ENCODE assay signal across 12 cellular contexts in the genomic region with DNA sequence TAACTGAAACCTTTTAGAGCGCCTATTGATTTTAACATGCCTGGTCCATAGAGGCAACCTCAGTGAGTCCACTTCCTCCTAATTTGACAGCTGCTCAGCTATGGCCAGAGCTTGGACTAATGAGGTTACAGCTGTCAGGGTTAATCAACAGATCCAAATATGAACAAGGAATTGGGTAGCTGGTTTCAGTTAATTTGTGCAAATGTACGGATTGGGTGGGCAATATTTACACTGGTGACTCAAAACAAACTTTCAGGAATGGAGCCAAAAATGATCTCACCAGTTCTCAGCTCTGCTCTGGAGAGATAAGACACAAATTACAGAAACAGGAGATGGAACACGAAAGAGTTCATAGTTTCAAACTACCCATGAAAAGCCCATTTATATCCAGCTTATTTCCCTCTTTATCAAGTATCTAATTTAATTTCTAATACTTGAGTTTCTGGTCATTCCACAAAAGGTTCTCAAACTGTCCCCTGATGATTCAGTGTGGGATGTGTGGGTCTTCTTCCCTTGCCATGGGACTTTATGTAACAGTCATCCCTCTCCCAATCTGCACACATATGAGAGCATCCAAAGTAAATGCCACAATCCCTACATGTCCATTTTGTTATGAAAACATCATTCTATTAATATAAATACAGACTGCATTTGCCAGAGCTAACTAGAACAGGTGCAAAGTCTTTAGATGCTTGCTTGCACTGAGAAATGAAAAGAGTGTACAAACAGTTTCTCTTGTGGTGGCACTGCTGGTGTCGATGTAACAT.
DNase-seq lines count a peak whose midpoint lies in the region; ATAC-seq, FAIRE-seq and TF ChIP-seq lines count a peak whose summit lies in the region.
"Had no signal": no experiment of that assay in that cellular context is flagged by ENCODE, and none has a peak within 500 bp of the region (broad histone marks: within the 10 kb centered on the region; RNA-seq: fewer than 3 reads in every experiment).

No MANE protein-coding gene starts in this region.

- H3K36me3 Mint-ChIP-seq in activated CD4-positive, alpha-beta T cell treated with anti-CD3 and anti-CD28 coated beads, Interleukin-2, amount 10 ng/mL, durations not matched to agents 7 days and 5 days (ENCODE audit: low read depth): peaks cover 3% of the 10 kb centered on the region

- no peaks in the 10 kb centered on the region for H3K79me2 ChIP-seq in SK-N-SH (ENCODE audit: insufficient read depth)

- no peaks in the 10 kb centered on the region for H3K36me3 ChIP-seq in SK-N-SH (replicated peaks in 1 of 2; ENCODE audit: control insufficient read depth in 1 of 2, insufficient read depth in 2 of 2, low read length in 1 of 2)

- H3K4me1 Mint-ChIP-seq in activated CD4-positive, alpha-beta T cell treated with anti-CD3 and anti-CD28 coated beads, Interleukin-2, amount 10 ng/mL, durations not matched to agents 7 days and 5 days: peaks cover 23% of the 10 kb centered on the region

- peaks cover 0 to 15% of the 10 kb centered on the region in 2 experiments; a peak in 2 of 4 replicates for H3K4me1 ChIP-seq in SK-N-SH (ENCODE audit: control insufficient read depth in 1 of 2, insufficient read depth in 2 of 2, low read depth in 1 of 2, low read length in 1 of 2)

- CTCF ChIA-PET in SK-N-SH (lab: Yijun Ruan, JAX): interaction anchor here (0.5 to 2.1 kb wide), 15 partner anchors 9 to 603 kb away, joined by 3 to 9 read pairs (median 3); no protein-coding TSS in a partner anchor
- CTCF ChIA-PET in activated CD4-positive, alpha-beta T cell treated with anti-CD3 and anti-CD28 coated beads, Interleukin-2, amount 10 ng/mL, durations not matched to agents 7 days and 5 days (lab: Charles Lee): no interaction called here

- 33% methylated on average over 4 of the region's 4 CpGs for WGBS in SK-N-SH (ENCODE audit: low lambda C conversion rate)

- TF ChIP-seq EP300 in SK-N-SH (IDR thresholded peaks at IDR 0.05; ENCODE audit: borderline replicate concordance in 1 of 2, low read depth in 1 of 2, low read length in 1 of 2): peak in 1 of 2 experiments; percentile 84; a peak in 2 of 4 replicates

- H3K4me3 Mint-ChIP-seq in activated CD4-positive, alpha-beta T cell treated with anti-CD3 and anti-CD28 coated beads, Interleukin-2, amount 10 ng/mL, durations not matched to agents 7 days and 5 days: no peak overlapping the region

- POLR2A ChIA-PET in SK-N-SH (lab: Yijun Ruan, JAX): no interaction called here
- POLR2A ChIA-PET in activated CD4-positive, alpha-beta T cell treated with anti-CD3 and anti-CD28 coated beads, Interleukin-2, amount 10 ng/mL, durations not matched to agents 7 days and 5 days (lab: Charles Lee): no interaction called here

- DNase-seq in Daoy (ENCODE audit: low read depth) (peak; percentile 85), HuH-7.5 (ENCODE audit: low spot score) (peak; percentile 7), SK-N-SH (peak; percentile 29), KG1 (lab: John Stamatoyannopoulos, UW) (no peak)
- DNase-seq in activated CD4-positive, alpha-beta T cell treated with anti-CD3 and anti-CD28 coated beads, Interleukin-2, amount 10 ng/mL, durations not matched to agents 7 days and 5 days: no peak
- no peak for DNase-seq in activated CD8-positive, alpha-beta memory T cell treated with anti-CD3 and anti-CD28 coated beads for 24 hours
- DNase-seq: activated CD4-positive, CD25-positive, alpha-beta regulatory T cell; aorta; NCI-H510A had no signal

- TF ChIP-seq CTCF in SK-N-SH (IDR thresholded peaks at IDR 0.05): no peak

- no peaks in the 10 kb centered on the region for H3K9me2 ChIP-seq in SK-N-SH

- peaks cover 7% of the 10 kb centered on the region for H3F3A ChIP-seq in SK-N-SH (replicated peaks; ENCODE audit: insufficient read depth)

- peaks cover 23% of the 10 kb centered on the region for H3K27me3 Mint-ChIP-seq in activated CD4-positive, alpha-beta T cell treated with anti-CD3 and anti-CD28 coated beads, Interleukin-2, amount 10 ng/mL, durations not matched to agents 7 days and 5 days

- H3K4me2 ChIP-seq in SK-N-SH: no peak overlapping the region

- H4K20me1 ChIP-seq in SK-N-SH (ENCODE audit: insufficient read depth): no peaks in the 10 kb centered on the region

- FAIRE-seq in islet of Langerhans (lab: Jason Lieb, UNC): peak; percentile 92
- FAIRE-seq: D721Med had no signal

- ATAC-seq in GM21447 (IDR thresholded peaks at IDR 0.05; ENCODE audit: unreplicated experiment): no peak

- H3K9ac ChIP-seq in SK-N-SH: no peak overlapping the region

- H3K27me3 ChIP-seq in SK-N-SH (ENCODE audit: insufficient read depth): no peaks in the 10 kb centered on the region

- no peak overlapping the region for H2AFZ ChIP-seq in SK-N-SH (ENCODE audit: low read depth)

- TF ChIP-seq RAD21 in SK-N-SH (IDR thresholded peaks at IDR 0.05; ENCODE audit: low read length): no peak

- no peak overlapping the region for H3K27ac Mint-ChIP-seq in activated CD4-positive, alpha-beta T cell treated with anti-CD3 and anti-CD28 coated beads, Interleukin-2, amount 10 ng/mL, durations not matched to agents 7 days and 5 days

- H3K9me3 ChIP-seq in SK-N-SH: no peaks in the 10 kb centered on the region

- H3K4me3 ChIP-seq in SK-N-SH (ENCODE audit: low read depth in 2 of 2, low read length in 1 of 2): no peak overlapping the region

- H3K9me3 Mint-ChIP-seq in activated CD4-positive, alpha-beta T cell treated with anti-CD3 and anti-CD28 coated beads, Interleukin-2, amount 10 ng/mL, durations not matched to agents 7 days and 5 days: no peaks in the 10 kb centered on the region

- H3K27ac ChIP-seq in SK-N-SH (ENCODE audit: low read depth in 2 of 2, low read length in 1 of 2): peak overlapping the region in 1 of 2 experiments; percentile 75; a peak in 2 of 4 replicates

TF ChIP-seq in SK-N-SH, 30 proteins besides CTCF, POLR2A, EP300 and RAD21 (continues in another document):
- TF ChIP-seq REST (IDR thresholded peaks at IDR 0.05; ENCODE audit: low read depth, low read length): no peak
- peak; percentile 55 for TF ChIP-seq CHD2 (IDR thresholded peaks at IDR 0.05; ENCODE audit: low read length, partially characterized antibody)
- TF ChIP-seq USF1 (IDR thresholded peaks at IDR 0.05; ENCODE audit: borderline replicate concordance, low read depth): no peak
- TF ChIP-seq POLR2AphosphoS5 (IDR thresholded peaks at IDR 0.05; ENCODE audit: low read depth, low read length): no peak
- TF ChIP-seq, protein P1, sequence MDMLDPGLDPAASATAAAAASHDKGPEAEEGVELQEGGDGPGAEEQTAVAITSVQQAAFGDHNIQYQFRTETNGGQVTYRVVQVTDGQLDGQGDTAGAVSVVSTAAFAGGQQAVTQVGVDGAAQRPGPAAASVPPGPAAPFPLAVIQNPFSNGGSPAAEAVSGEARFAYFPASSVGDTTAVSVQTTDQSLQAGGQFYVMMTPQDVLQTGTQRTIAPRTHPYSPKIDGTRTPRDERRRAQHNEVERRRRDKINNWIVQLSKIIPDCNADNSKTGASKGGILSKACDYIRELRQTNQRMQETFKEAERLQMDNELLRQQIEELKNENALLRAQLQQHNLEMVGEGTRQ (IDR thresholded peaks at IDR 0.05; ENCODE audit: borderline replicate concordance, low read depth, low read length): no peak
- no peak for TF ChIP-seq TEAD4 (IDR thresholded peaks at IDR 0.05; ENCODE audit: borderline replicate concordance, insufficient read depth)
- TF ChIP-seq, protein P2, sequence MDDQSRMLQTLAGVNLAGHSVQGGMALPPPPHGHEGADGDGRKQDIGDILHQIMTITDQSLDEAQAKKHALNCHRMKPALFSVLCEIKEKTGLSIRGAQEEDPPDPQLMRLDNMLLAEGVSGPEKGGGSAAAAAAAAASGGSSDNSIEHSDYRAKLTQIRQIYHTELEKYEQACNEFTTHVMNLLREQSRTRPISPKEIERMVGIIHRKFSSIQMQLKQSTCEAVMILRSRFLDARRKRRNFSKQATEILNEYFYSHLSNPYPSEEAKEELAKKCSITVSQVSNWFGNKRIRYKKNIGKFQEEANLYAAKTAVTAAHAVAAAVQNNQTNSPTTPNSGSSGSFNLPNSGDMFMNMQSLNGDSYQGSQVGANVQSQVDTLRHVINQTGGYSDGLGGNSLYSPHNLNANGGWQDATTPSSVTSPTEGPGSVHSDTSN (IDR thresholded peaks at IDR 0.05): no peak
- no peak for TF ChIP-seq MXI1 (IDR thresholded peaks at IDR 0.05; ENCODE audit: low read depth, low read length)
- TF ChIP-seq RXRA (IDR thresholded peaks at IDR 0.05; ENCODE audit: borderline replicate concordance, low read depth): no peak

Comparison
In these comparisons a context has a peak if more than half of its experiments do, and no peak if none do; other contexts are left out.
1. DNase-seq: peak in Daoy (single experiment), HuH-7.5 (single experiment) and SK-N-SH (single experiment); none in KG1 (single experiment), activated CD4-positive, alpha-beta T cell treated with anti-CD3 and anti-CD28 coated beads, Interleukin-2, amount 10 ng/mL, durations not matched to agents 7 days and 5 days (single experiment) and activated CD8-positive, alpha-beta memory T cell treated with anti-CD3 and anti-CD28 coated beads for 24 hours (single experiment).